ENCODE assay signal across 14 cellular contexts in genomic region chr2:15582153-15582552, GRCh38.
"Had no signal": no experiment of that assay in that cellular context is flagged by ENCODE, and none has a peak within 500 bp of the region (broad histone marks: within the 10 kb centered on the region; RNA-seq: fewer than 3 reads in every experiment).

No MANE protein-coding gene starts in this region.

- ATAC-seq: foreskin keratinocyte; left cardiac atrium; right lobe of liver; stimulated activated effector memory CD8-positive, alpha-beta T cell treated with anti-CD3 and anti-CD28 coated beads, Interleukin-12 subunit alpha, Interleukin-12 subunit beta, amount 100 ng/mL, for 72 hours; stimulated activated naive CD8-positive, alpha-beta T cell treated with anti-CD3 and anti-CD28 coated beads, Interleukin-15, Interleukin-2, amounts not matched to agents 100 U/mL and 50 U/mL, for 24 hours had no signal

- DNase-seq: dermis blood vessel endothelial cell; esophagus squamous epithelium; foreskin keratinocyte; immature natural killer cell; left cardiac atrium; mesendoderm; psoas muscle; retina; right lobe of liver; stimulated activated CD4-positive, alpha-beta T cell treated with anti-CD3 and anti-CD28 coated beads, Interleukin-4, amount 100 ng/mL, for 1 hour; stimulated activated CD8-positive, alpha-beta memory T cell treated with anti-CD3 and anti-CD28 coated beads, Interleukin-4, amount 100 ng/mL, for 48 hours; stimulated activated naive CD8-positive, alpha-beta T cell treated with anti-CD3 and anti-CD28 coated beads, Interleukin-15, Interleukin-2, amounts not matched to agents 100 U/mL and 50 U/mL, for 24 hours; thyroid gland had no signal
